In the genomic region with DNA sequence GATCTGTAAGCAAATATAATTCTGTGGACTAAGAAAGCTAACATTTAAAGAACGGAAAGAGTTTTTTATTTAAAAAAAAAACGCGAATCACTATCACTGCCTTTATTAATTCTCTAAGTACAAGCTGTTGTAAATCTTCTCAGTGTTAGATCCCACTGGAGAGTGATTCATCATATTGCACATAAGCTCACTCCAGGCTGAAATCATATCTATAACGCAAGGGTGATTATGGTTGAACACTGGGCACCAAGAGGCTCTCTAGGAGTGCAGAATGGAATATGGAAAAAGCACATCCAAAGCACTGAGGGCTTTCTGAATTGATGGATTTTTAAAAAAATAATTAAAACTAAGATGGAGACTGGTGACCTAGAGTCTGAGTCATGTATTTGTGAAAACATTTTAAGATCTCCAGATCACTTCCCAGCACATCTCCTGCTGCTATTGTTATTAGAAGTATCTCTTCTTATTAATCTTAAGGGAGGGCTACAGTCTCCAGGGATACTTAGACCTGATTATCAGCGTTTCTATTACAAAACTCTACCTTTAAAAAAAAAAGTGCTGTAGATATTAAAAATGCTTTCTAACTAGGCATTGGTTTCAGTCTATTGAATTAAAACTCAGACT, we compare ENCODE assay signal across 35 cellular contexts.
"Had no signal": no experiment of that assay in that cellular context is flagged by ENCODE, and none has a peak within 500 bp of the region (broad histone marks: within the 10 kb centered on the region; RNA-seq: fewer than 3 reads in every experiment).

No MANE protein-coding gene starts in this region.

- H3K27ac Mint-ChIP-seq: activated CD4-positive, alpha-beta memory T cell treated with anti-CD3 and anti-CD28 coated beads for 36 hours; activated CD4-positive, alpha-beta T cell treated with anti-CD3 and anti-CD28 coated beads for 36 hours; activated CD4-positive, alpha-beta T cell treated with anti-CD3 and anti-CD28 coated beads, Interleukin-2, amount 10 ng/mL, durations not matched to agents 24 days and 14 days; activated CD8-positive, alpha-beta memory T cell treated with anti-CD3 and anti-CD28 coated beads, Interleukin-2, amount 10 ng/mL, durations not matched to agents 7 days and 5 days; activated CD8-positive, alpha-beta T cell treated with anti-CD3 and anti-CD28 coated beads, Interleukin-2, amount 10 ng/mL, durations not matched to agents 7 days and 5 days; activated naive CD4-positive, alpha-beta T cell treated with anti-CD3 and anti-CD28 coated beads for 36 hours; activated naive CD4-positive, alpha-beta T cell treated with anti-CD3 and anti-CD28 coated beads, Interleukin-2, amount 50 U/mL, for 24 hours; activated naive CD8-positive, alpha-beta T cell treated with anti-CD3 and anti-CD28 coated beads for 36 hours; activated naive CD8-positive, alpha-beta T cell treated with anti-CD3 and anti-CD28 coated beads, Interleukin-2, amount 50 U/mL, for 24 hours; activated T-helper 1 cell treated with anti-CD3 and anti-CD28 coated beads, Interleukin-12 subunit alpha, Interleukin-12 subunit beta, Interleukin-2, Interleukin-4 antibody, amounts not matched to agents 30 ng/mL and 10 ng/mL and 1 ng/mL, durations not matched to agents 14 hours and 24 hours and 36 hours; activated T-helper 2 cell treated with anti-CD3 and anti-CD28 coated beads, Interferon-gamma antibody, Interleukin-2, Interleukin-4, amounts not matched to agents 10 μg/mL and 5 μg/mL and 100 μg/mL, durations not matched to agents 14 hours and 24 hours and 36 hours; T-helper 1 cell treated with Interleukin-12 subunit alpha and Interleukin-12 subunit beta and Interleukin-4 antibody, amounts not matched to agents 30 μg/mL and 1 μg/mL, for 36 hours had no signal

- H3K9me3 Mint-ChIP-seq: activated CD4-positive, alpha-beta T cell treated with anti-CD3 and anti-CD28 coated beads, Interleukin-2, amount 10 ng/mL, durations not matched to agents 24 days and 14 days; activated T-helper 1 cell treated with anti-CD3 and anti-CD28 coated beads, Interleukin-12 subunit alpha, Interleukin-12 subunit beta, Interleukin-2, Interleukin-4 antibody, amounts not matched to agents 30 ng/mL and 10 ng/mL and 1 ng/mL, durations not matched to agents 14 hours and 24 hours and 36 hours; T-helper 1 cell treated with Interleukin-12 subunit alpha and Interleukin-12 subunit beta and Interleukin-4 antibody, amounts not matched to agents 30 μg/mL and 1 μg/mL, for 36 hours had no signal

- H3K27me3 ChIP-seq: adrenal gland, body of pancreas, cardiac muscle cell, colonic mucosa, esophagus squamous epithelium, gastroesophageal sphincter, hepatocyte had no signal

- H3K36me3 ChIP-seq: adrenal gland, cardiac muscle cell, colonic mucosa, esophagus squamous epithelium, gastroesophageal sphincter, heart right ventricle, WERI-Rb-1 had no signal

- H3K4me1 ChIP-seq: adrenal gland, colonic mucosa, esophagus squamous epithelium, gastroesophageal sphincter, heart right ventricle had no signal

- H3K9me3 ChIP-seq: adrenal gland, body of pancreas, colonic mucosa, esophagus squamous epithelium, gastroesophageal sphincter, heart right ventricle had no signal

- DNase-seq: activated CD4-positive, alpha-beta memory T cell treated with anti-CD3 and anti-CD28 coated beads for 36 hours; activated CD4-positive, alpha-beta T cell treated with anti-CD3 and anti-CD28 coated beads for 36 hours; activated CD4-positive, alpha-beta T cell treated with anti-CD3 and anti-CD28 coated beads, Interleukin-2, amount 10 ng/mL, durations not matched to agents 24 days and 14 days; activated CD4-positive, CD25-positive, alpha-beta regulatory T cell; activated CD4-positive, CD25-positive, alpha-beta regulatory T cell treated with anti-CD3 and anti-CD28 coated beads, Interleukin-2, amount 50 U/mL, for 72 hours; activated CD8-positive, alpha-beta memory T cell treated with anti-CD3 and anti-CD28 coated beads, Interleukin-2, amount 10 ng/mL, durations not matched to agents 7 days and 5 days; activated CD8-positive, alpha-beta memory T cell treated with anti-CD3 and anti-CD28 coated beads, Interleukin-2, amount 50 U/mL, for 4 hours; activated CD8-positive, alpha-beta T cell treated with anti-CD3 and anti-CD28 coated beads, Interleukin-2, amount 10 ng/mL, durations not matched to agents 7 days and 5 days; activated effector memory CD4-positive, alpha-beta T cell treated with anti-CD3 and anti-CD28 coated beads, Interleukin-2, amount 50 U/mL, for 16 hours; activated naive CD4-positive, alpha-beta T cell treated with anti-CD3 and anti-CD28 coated beads for 36 hours; activated naive CD8-positive, alpha-beta T cell treated with anti-CD3 and anti-CD28 coated beads for 36 hours; activated naive CD8-positive, alpha-beta T cell treated with anti-CD3 and anti-CD28 coated beads, Interleukin-2, amount 50 U/mL, for 24 hours; activated T-cell treated with anti-CD3 and anti-CD28 coated beads, Interleukin-2, amount 50 U/mL, for 1 hour; activated T-cell treated with anti-CD3 and anti-CD28 coated beads, Interleukin-2, amount 50 U/mL, for 48 hours; adrenal gland; amygdala; aorta; central memory CD4-positive, alpha-beta T cell; cerebellar nuclear complex; colonic mucosa; effector CD8-positive, alpha-beta T cell; esophagus squamous epithelium; foreskin melanocyte; heart right ventricle; T-helper 9 cell; WERI-Rb-1 had no signal

- H3K79me2 ChIP-seq: hepatocyte had no signal

- H3K4me3 Mint-ChIP-seq: activated CD4-positive, alpha-beta memory T cell treated with anti-CD3 and anti-CD28 coated beads for 36 hours; activated CD4-positive, alpha-beta T cell treated with anti-CD3 and anti-CD28 coated beads for 36 hours; activated CD4-positive, alpha-beta T cell treated with anti-CD3 and anti-CD28 coated beads, Interleukin-2, amount 10 ng/mL, durations not matched to agents 24 days and 14 days; activated CD8-positive, alpha-beta memory T cell treated with anti-CD3 and anti-CD28 coated beads, Interleukin-2, amount 10 ng/mL, durations not matched to agents 7 days and 5 days; activated CD8-positive, alpha-beta T cell treated with anti-CD3 and anti-CD28 coated beads, Interleukin-2, amount 10 ng/mL, durations not matched to agents 7 days and 5 days; activated naive CD4-positive, alpha-beta T cell treated with anti-CD3 and anti-CD28 coated beads for 36 hours; activated naive CD4-positive, alpha-beta T cell treated with anti-CD3 and anti-CD28 coated beads, Interleukin-2, amount 50 U/mL, for 24 hours; activated naive CD8-positive, alpha-beta T cell treated with anti-CD3 and anti-CD28 coated beads for 36 hours; activated naive CD8-positive, alpha-beta T cell treated with anti-CD3 and anti-CD28 coated beads, Interleukin-2, amount 50 U/mL, for 24 hours; activated T-helper 1 cell treated with anti-CD3 and anti-CD28 coated beads, Interleukin-12 subunit alpha, Interleukin-12 subunit beta, Interleukin-2, Interleukin-4 antibody, amounts not matched to agents 30 ng/mL and 10 ng/mL and 1 ng/mL, durations not matched to agents 14 hours and 24 hours and 36 hours; T-helper 1 cell treated with Interleukin-12 subunit alpha and Interleukin-12 subunit beta and Interleukin-4 antibody, amounts not matched to agents 30 μg/mL and 1 μg/mL, for 36 hours had no signal

- ATAC-seq: activated CD4-positive, alpha-beta T cell treated with anti-CD3 and anti-CD28 coated beads for 36 hours; activated CD8-positive, alpha-beta memory T cell treated with anti-CD3 and anti-CD28 coated beads, Interleukin-2, amount 10 ng/mL, durations not matched to agents 7 days and 5 days; activated CD8-positive, alpha-beta T cell treated with anti-CD3 and anti-CD28 coated beads, Interleukin-2, amount 10 ng/mL, durations not matched to agents 7 days and 5 days; activated naive CD8-positive, alpha-beta T cell treated with anti-CD3 and anti-CD28 coated beads, Interleukin-2, amount 50 U/mL, for 24 hours; body of pancreas; gastroesophageal sphincter; heart right ventricle had no signal

- H3K27ac ChIP-seq: adrenal gland, body of pancreas, cardiac muscle cell, colonic mucosa, epithelial cell of prostate, esophagus squamous epithelium, gastroesophageal sphincter, heart right ventricle, hepatocyte, WERI-Rb-1 had no signal

- H3K4me1 Mint-ChIP-seq: activated CD4-positive, alpha-beta T cell treated with anti-CD3 and anti-CD28 coated beads for 36 hours; activated CD4-positive, alpha-beta T cell treated with anti-CD3 and anti-CD28 coated beads, Interleukin-2, amount 10 ng/mL, durations not matched to agents 24 days and 14 days; activated CD8-positive, alpha-beta memory T cell treated with anti-CD3 and anti-CD28 coated beads, Interleukin-2, amount 10 ng/mL, durations not matched to agents 7 days and 5 days; activated naive CD4-positive, alpha-beta T cell treated with anti-CD3 and anti-CD28 coated beads, Interleukin-2, amount 50 U/mL, for 24 hours; activated naive CD8-positive, alpha-beta T cell treated with anti-CD3 and anti-CD28 coated beads for 36 hours; activated naive CD8-positive, alpha-beta T cell treated with anti-CD3 and anti-CD28 coated beads, Interleukin-2, amount 50 U/mL, for 24 hours had no signal

- H2AFZ ChIP-seq: hepatocyte had no signal

- H3K4me2 ChIP-seq: hepatocyte had no signal

- H3K4me3 ChIP-seq: adrenal gland, body of pancreas, cardiac muscle cell, colonic mucosa, esophagus squamous epithelium, gastroesophageal sphincter, heart right ventricle, hepatocyte had no signal

- H3K27me3 Mint-ChIP-seq: activated CD4-positive, alpha-beta memory T cell treated with anti-CD3 and anti-CD28 coated beads for 36 hours; activated CD4-positive, alpha-beta T cell treated with anti-CD3 and anti-CD28 coated beads for 36 hours; activated CD4-positive, alpha-beta T cell treated with anti-CD3 and anti-CD28 coated beads, Interleukin-2, amount 10 ng/mL, durations not matched to agents 24 days and 14 days; activated CD8-positive, alpha-beta memory T cell treated with anti-CD3 and anti-CD28 coated beads, Interleukin-2, amount 10 ng/mL, durations not matched to agents 7 days and 5 days; activated naive CD4-positive, alpha-beta T cell treated with anti-CD3 and anti-CD28 coated beads, Interleukin-2, amount 50 U/mL, for 24 hours; activated naive CD8-positive, alpha-beta T cell treated with anti-CD3 and anti-CD28 coated beads for 36 hours; activated naive CD8-positive, alpha-beta T cell treated with anti-CD3 and anti-CD28 coated beads, Interleukin-2, amount 50 U/mL, for 24 hours had no signal

- H3K36me3 Mint-ChIP-seq: activated CD4-positive, alpha-beta memory T cell treated with anti-CD3 and anti-CD28 coated beads for 36 hours; activated CD8-positive, alpha-beta memory T cell treated with anti-CD3 and anti-CD28 coated beads, Interleukin-2, amount 10 ng/mL, durations not matched to agents 7 days and 5 days; activated naive CD4-positive, alpha-beta T cell treated with anti-CD3 and anti-CD28 coated beads, Interleukin-2, amount 50 U/mL, for 24 hours; activated naive CD8-positive, alpha-beta T cell treated with anti-CD3 and anti-CD28 coated beads for 36 hours had no signal
